ENCODE assay signal across 1 cellular context in the genomic region with DNA sequence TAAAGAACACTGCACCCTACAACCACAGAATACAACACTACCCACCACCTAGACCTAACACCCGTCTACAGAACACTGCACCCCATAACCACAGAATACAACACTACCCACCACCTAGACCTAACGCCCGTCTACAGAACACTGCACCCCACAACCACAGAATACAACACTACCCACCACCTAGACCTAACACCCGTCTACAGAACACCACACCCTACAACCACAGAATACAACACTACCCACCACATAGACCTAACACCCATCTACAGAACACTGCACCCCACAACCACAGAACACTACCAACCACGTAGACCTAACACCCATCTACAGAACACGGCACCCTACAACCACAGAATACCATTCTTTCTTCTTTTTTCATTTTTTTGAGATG. TPM values are rescaled to one million over a fixed set of nuclear protein-coding genes. Genes with fewer than 3 reads are reported as not detected.
"Had no signal": no experiment of that assay in that cellular context is flagged by ENCODE, and none has a peak within 500 bp of the region (broad histone marks: within the 10 kb centered on the region; RNA-seq: fewer than 3 reads in every experiment).

No MANE protein-coding gene starts in this region.

RNA-seq across cellular contexts. Expression of gene MYL9, which starts 23.4 kb away (rescaled TPM):
- total RNA-seq: H4 had no signal
